Comparison of ENCODE assay signal across 11 cellular contexts in the genomic region with DNA sequence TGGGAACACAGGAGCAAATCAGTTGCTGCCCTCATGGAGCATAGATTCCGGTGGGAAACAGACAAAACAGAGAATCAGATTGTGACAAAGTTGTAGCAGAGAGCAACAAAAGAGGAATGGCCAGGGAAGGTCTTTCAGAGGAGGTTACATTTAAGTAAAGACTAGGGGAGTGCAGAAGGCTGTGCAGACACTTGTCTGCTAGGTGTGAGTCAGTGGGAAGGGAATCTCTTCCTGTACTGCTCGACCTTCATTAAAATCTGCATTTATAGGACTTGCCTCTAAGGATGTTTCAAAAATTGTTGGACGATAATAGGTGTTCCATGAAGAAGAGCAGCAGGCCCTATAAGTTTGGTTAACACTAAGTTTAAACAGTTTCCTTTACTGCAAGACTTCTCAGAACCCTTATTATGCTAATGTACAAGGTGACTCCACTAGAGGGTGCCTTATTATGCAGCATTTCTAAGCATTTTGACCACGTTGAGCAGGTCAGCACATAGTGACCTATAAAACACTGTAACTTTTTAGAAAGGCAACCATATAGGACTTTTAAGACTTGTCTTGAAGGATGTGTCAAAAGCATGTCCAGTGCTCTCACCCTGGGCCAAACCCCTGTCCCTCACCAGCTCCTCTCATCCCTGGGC.
A peak's percentile ranks its signal among the peaks of the same experiment; 100 is the strongest.
DNase-seq lines count a peak whose midpoint lies in the region; ATAC-seq and TF ChIP-seq lines count a peak whose summit lies in the region.
"Had no signal": no experiment of that assay in that cellular context is flagged by ENCODE, and none has a peak within 500 bp of the region (broad histone marks: within the 10 kb centered on the region; RNA-seq: fewer than 3 reads in every experiment).

No MANE protein-coding gene starts in this region.

- H3K4me3 Mint-ChIP-seq in stimulated activated naive CD8-positive, alpha-beta T cell treated with anti-CD3 and anti-CD28 coated beads, Interleukin-15, Interleukin-2, amounts not matched to agents 100 ng/mL and 50 ng/mL, for 24 hours: no peak overlapping the region
- H3K4me3 Mint-ChIP-seq: CD4-positive, alpha-beta memory T cell had no signal

- TF ChIP-seq CTCF in foreskin keratinocyte (conservative IDR thresholded peaks at IDR 0.05): peak; percentile 41
- peak; percentile 36 for TF ChIP-seq CTCF in upper lobe of right lung (IDR thresholded peaks at IDR 0.05)

- H3K27me3 Mint-ChIP-seq in stimulated activated naive CD8-positive, alpha-beta T cell treated with anti-CD3 and anti-CD28 coated beads, Interleukin-15, Interleukin-2, amounts not matched to agents 100 ng/mL and 50 ng/mL, for 24 hours: no peaks in the 10 kb centered on the region

- no peak for DNase-seq in stimulated activated naive CD8-positive, alpha-beta T cell treated with anti-CD3 and anti-CD28 coated beads, Interleukin-15, Interleukin-2, amounts not matched to agents 100 U/mL and 50 U/mL, for 24 hours
- DNase-seq in RPMI8226 (peak; percentile 15), foreskin keratinocyte (peak; percentile 7 to 19), upper lobe of right lung (no peak), cerebellar nuclear complex (lab: John Stamatoyannopoulos, UW) (no peak)
- DNase-seq: activated T-cell treated with anti-CD3 and anti-CD28 coated beads, Interleukin-2, amount 50 U/mL, for 1 hour had no signal

- no peaks in the 10 kb centered on the region for H3K9me3 ChIP-seq in upper lobe of right lung

- H3K4me1 ChIP-seq in foreskin keratinocyte (no peaks in the 10 kb centered on the region), upper lobe of right lung (no peaks in the 10 kb centered on the region)

- no peaks in the 10 kb centered on the region for H3K9me3 Mint-ChIP-seq in stimulated activated naive CD8-positive, alpha-beta T cell treated with anti-CD3 and anti-CD28 coated beads, Interleukin-15, Interleukin-2, amounts not matched to agents 100 ng/mL and 50 ng/mL, for 24 hours
- H3K9me3 Mint-ChIP-seq: CD4-positive, alpha-beta memory T cell had no signal

- peak overlapping the region; percentile 47 for H3K27ac Mint-ChIP-seq in stimulated activated naive CD8-positive, alpha-beta T cell treated with anti-CD3 and anti-CD28 coated beads, Interleukin-15, Interleukin-2, amounts not matched to agents 100 ng/mL and 50 ng/mL, for 24 hours
- H3K27ac Mint-ChIP-seq: CD4-positive, alpha-beta memory T cell had no signal

- no peak for ATAC-seq in stimulated activated naive CD8-positive, alpha-beta T cell treated with anti-CD3 and anti-CD28 coated beads, Interleukin-15, Interleukin-2, amounts not matched to agents 100 U/mL and 50 U/mL, for 24 hours
- ATAC-seq in foreskin keratinocyte (peak; percentile 52), upper lobe of right lung (peak; percentile 72), HG03571 (IDR thresholded peaks at IDR 0.05; ENCODE audit: unreplicated experiment) (no peak), HG03469 (IDR thresholded peaks at IDR 0.05; ENCODE audit: unreplicated experiment) (no peak)

- H3K27ac ChIP-seq in foreskin keratinocyte (no peak overlapping the region), upper lobe of right lung (no peak overlapping the region)
- H3K27ac ChIP-seq: epithelial cell of prostate had no signal

- no peak overlapping the region for H3K4me3 ChIP-seq in upper lobe of right lung

- H3K27me3 ChIP-seq in foreskin keratinocyte (peaks cover 5% of the 10 kb centered on the region), upper lobe of right lung (no peaks in the 10 kb centered on the region)

- H3K36me3 ChIP-seq in upper lobe of right lung: no peaks in the 10 kb centered on the region

- intact Hi-C loops in upper lobe of right lung (cut with DNase I): no loop called here

- H3K36me3 Mint-ChIP-seq in stimulated activated naive CD8-positive, alpha-beta T cell treated with anti-CD3 and anti-CD28 coated beads, Interleukin-15, Interleukin-2, amounts not matched to agents 100 ng/mL and 50 ng/mL, for 24 hours (ENCODE audit: low read depth): no peaks in the 10 kb centered on the region
- H3K36me3 Mint-ChIP-seq: CD4-positive, alpha-beta memory T cell had no signal

- H3K4me1 Mint-ChIP-seq in stimulated activated naive CD8-positive, alpha-beta T cell treated with anti-CD3 and anti-CD28 coated beads, Interleukin-15, Interleukin-2, amounts not matched to agents 100 ng/mL and 50 ng/mL, for 24 hours (ENCODE audit: low read depth): no peaks in the 10 kb centered on the region
- H3K4me1 Mint-ChIP-seq: CD4-positive, alpha-beta memory T cell had no signal

Comparison
In these comparisons a context has a peak if more than half of its experiments do, and no peak if none do; other contexts are left out.
1. ATAC-seq: peak in foreskin keratinocyte (single experiment) and upper lobe of right lung (single experiment); none in stimulated activated naive CD8-positive, alpha-beta T cell treated with anti-CD3 and anti-CD28 coated beads, Interleukin-15, Interleukin-2, amounts not matched to agents 100 U/mL and 50 U/mL, for 24 hours (single experiment), HG03571 (single experiment) and HG03469 (single experiment).
2. DNase-seq: peak in RPMI8226 (single experiment) and foreskin keratinocyte (2 of 2); none in stimulated activated naive CD8-positive, alpha-beta T cell treated with anti-CD3 and anti-CD28 coated beads, Interleukin-15, Interleukin-2, amounts not matched to agents 100 U/mL and 50 U/mL, for 24 hours (single experiment), upper lobe of right lung (single experiment) and cerebellar nuclear complex (0 of 2).